ENCODE assay signal across 8 cellular contexts in the genomic region with DNA sequence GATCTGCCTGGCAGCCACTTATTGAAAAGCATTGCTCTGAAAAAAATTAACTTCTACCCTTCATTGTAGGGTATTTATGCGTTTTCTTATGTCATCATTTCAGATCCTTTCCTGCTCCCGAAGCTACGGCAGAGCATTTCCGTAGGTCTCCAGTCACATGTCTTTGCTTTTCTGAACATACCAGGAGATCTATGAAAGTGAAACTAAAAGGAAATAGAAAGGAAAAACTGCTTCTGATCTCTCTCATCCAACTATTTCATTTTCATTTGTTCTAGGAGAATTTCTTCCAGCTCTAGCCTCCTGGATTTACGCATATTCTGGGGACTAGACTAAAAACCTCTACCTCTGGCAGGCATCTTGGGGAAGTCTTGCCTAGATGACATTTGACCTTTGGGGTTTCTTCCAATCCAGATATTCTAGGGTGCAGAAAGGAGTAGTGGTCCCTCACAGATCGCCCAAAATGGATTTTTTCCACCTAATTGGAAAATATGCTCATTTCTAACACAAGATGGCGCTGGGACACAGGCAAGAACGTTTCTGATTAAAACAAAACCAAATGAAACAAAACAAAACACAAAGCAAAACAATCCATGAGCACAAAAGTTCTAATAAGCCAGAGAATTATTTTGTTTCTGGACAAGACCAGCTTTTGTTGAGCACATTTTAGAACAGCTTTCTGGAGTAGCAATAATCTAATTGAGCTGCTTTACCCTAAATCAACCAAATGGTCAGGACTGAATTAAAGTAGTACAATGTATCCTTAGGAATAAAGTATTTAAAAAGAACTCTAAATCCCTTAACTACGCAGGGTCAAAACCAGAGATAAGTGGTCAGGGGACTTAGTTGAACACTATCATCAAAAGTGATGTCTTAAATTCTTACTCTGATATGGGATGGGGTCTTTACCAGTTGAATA. TPM values are rescaled to one million over a fixed set of nuclear protein-coding genes. Genes with fewer than 3 reads are reported as not detected.
DNase-seq lines count a peak whose midpoint lies in the region; ATAC-seq and TF ChIP-seq lines count a peak whose summit lies in the region.

No MANE protein-coding gene starts in this region.

- H3K9me3 ChIP-seq in endodermal cell (ENCODE audit: control insufficient read depth, low read length) (no peaks in the 10 kb centered on the region), muscle layer of colon (ENCODE audit: low read length) (no peaks in the 10 kb centered on the region)

- no peak for ATAC-seq in GM21447 (IDR thresholded peaks at IDR 0.05; ENCODE audit: unreplicated experiment)
- no peak for ATAC-seq in HG03354 (IDR thresholded peaks at IDR 0.05; ENCODE audit: poor library complexity, severe bottlenecking, unreplicated experiment)

- H3K27ac ChIP-seq in endodermal cell (ENCODE audit: low read depth, low read length) (no peak overlapping the region), muscle layer of colon (ENCODE audit: low read depth, low read length) (peak overlapping the region; percentile 27)

- H3K9ac ChIP-seq in endodermal cell (ENCODE audit: extremely low read depth, low read length, poor library complexity, severe bottlenecking) (no peak overlapping the region), muscle layer of colon (ENCODE audit: low read length) (no peak overlapping the region)

- peak; percentile 91 for TF ChIP-seq RAD21 in Ishikawa (IDR thresholded peaks at IDR 0.05; ENCODE audit: low read depth)

- peaks cover 5% of the 10 kb centered on the region for H3K4me1 ChIP-seq in endodermal cell (ENCODE audit: control insufficient read depth, insufficient read depth, low read length)
- no peaks in the 10 kb centered on the region for H3K4me1 ChIP-seq in muscle layer of colon (ENCODE audit: insufficient read depth, low read length)

- H3K36me3 ChIP-seq in endodermal cell (ENCODE audit: control insufficient read depth, insufficient read depth, low read length) (no peaks in the 10 kb centered on the region), muscle layer of colon (ENCODE audit: insufficient read depth, low read length) (no peaks in the 10 kb centered on the region)

- TF ChIP-seq CTCF in endodermal cell (conservative IDR thresholded peaks at IDR 0.05), result peak; percentile 100

- H3K36me3 Mint-ChIP-seq in T-helper 2 cell treated with Interferon-gamma antibody and Interleukin-4, amounts not matched to agents 5 μg/mL and 100 μg/mL, for 36 hours (ENCODE audit: low read depth), result no peaks in the 10 kb centered on the region
- no peaks in the 10 kb centered on the region for H3K36me3 Mint-ChIP-seq in endodermal cell (ENCODE audit: low read depth)

- no peak for TF ChIP-seq EP300 in Ishikawa (IDR thresholded peaks at IDR 0.05; ENCODE audit: borderline replicate concordance)

- H3K4me1 Mint-ChIP-seq in T-helper 2 cell treated with Interferon-gamma antibody and Interleukin-4, amounts not matched to agents 5 μg/mL and 100 μg/mL, for 36 hours (ENCODE audit: low read depth), result peaks cover 13% of the 10 kb centered on the region
- H3K4me1 Mint-ChIP-seq in endodermal cell, result peaks cover 8% of the 10 kb centered on the region

- no peak overlapping the region for H3K27ac Mint-ChIP-seq in T-helper 2 cell treated with Interferon-gamma antibody and Interleukin-4, amounts not matched to agents 5 μg/mL and 100 μg/mL, for 36 hours
- peak overlapping the region; percentile 15 for H3K27ac Mint-ChIP-seq in endodermal cell

- H3K27me3 ChIP-seq in endodermal cell (ENCODE audit: control insufficient read depth, insufficient read depth, low read length, poor library complexity, severe bottlenecking) (no peaks in the 10 kb centered on the region), muscle layer of colon (ENCODE audit: control insufficient read depth in 1 of 2, insufficient read depth in 2 of 2, low read length in 2 of 2) (no peaks in the 10 kb centered on the region)

- peak overlapping the region; percentile 48 for H3K4me3 Mint-ChIP-seq in T-helper 2 cell treated with Interferon-gamma antibody and Interleukin-4, amounts not matched to agents 5 μg/mL and 100 μg/mL, for 36 hours
- H3K4me3 Mint-ChIP-seq in endodermal cell, result no peak overlapping the region

- peak; percentile 36 for DNase-seq in NCI-H2196 (lab: John Stamatoyannopoulos, UW; ENCODE audit: unreplicated experiment)
- no peak for DNase-seq in NCI-H2196 treated with DMSO at 0.1 percent for 48 hours (lab: John Stamatoyannopoulos, UW; ENCODE audit: unreplicated experiment)
- DNase-seq in T-helper 2 cell treated with Interferon-gamma antibody and Interleukin-4, amounts not matched to agents 5 μg/mL and 100 μg/mL, for 36 hours (ENCODE audit: low spot score), result no peak
- DNase-seq in endodermal cell, result peak; percentile 66

- H3K27me3 Mint-ChIP-seq in T-helper 2 cell treated with Interferon-gamma antibody and Interleukin-4, amounts not matched to agents 5 μg/mL and 100 μg/mL, for 36 hours (ENCODE audit: low read depth), result peaks cover 11% of the 10 kb centered on the region
- no peaks in the 10 kb centered on the region for H3K27me3 Mint-ChIP-seq in endodermal cell (ENCODE audit: insufficient read depth)

- H3K9me3 Mint-ChIP-seq in T-helper 2 cell treated with Interferon-gamma antibody and Interleukin-4, amounts not matched to agents 5 μg/mL and 100 μg/mL, for 36 hours, result no peaks in the 10 kb centered on the region
- H3K9me3 Mint-ChIP-seq in endodermal cell, result no peaks in the 10 kb centered on the region

- no peak overlapping the region for H3K4me3 ChIP-seq in endodermal cell (ENCODE audit: low read length)
- H3K4me3 ChIP-seq in muscle layer of colon (ENCODE audit: low read depth in 1 of 2, low read length in 2 of 2), result peak overlapping the region; percentile 16 to 20

- 58 to 77% methylated on average over 6 to 9 of the region's 9 CpGs for WGBS in endodermal cell (ENCODE audit: insufficient coverage in 1 of 2, insufficient read length in 1 of 2), 2 experiments

TF ChIP-seq in Ishikawa, 13 proteins besides CTCF, POLR2A, EP300 and RAD21:
- TF ChIP-seq TEAD4 (IDR thresholded peaks at IDR 0.05), result peak; percentile 50; the same call in 1 of the 2 replicates
- TF ChIP-seq NFIC (IDR thresholded peaks at IDR 0.05), result no peak

RNA-seq across cellular contexts. Expression of a gene that starts 12.2 kb away (rescaled TPM):
- total RNA-seq in endodermal cell, result 10 to 100 TPM; 15.3 to 30.3 TPM
- 15.6 TPM for polyA plus RNA-seq in endodermal cell (2013, experiment 1 of 2)
- polyA plus RNA-seq in endodermal cell (2013, experiment 2 of 2), result 16.7 TPM

Comparison
In these comparisons a context has a peak if more than half of its experiments do, and no peak if none do; other contexts are left out.
1. DNase-seq: peak in NCI-H2196 (single experiment) and endodermal cell (single experiment); none in NCI-H2196 treated with DMSO at 0.1 percent for 48 hours (single experiment) and T-helper 2 cell treated with Interferon-gamma antibody and Interleukin-4, amounts not matched to agents 5 μg/mL and 100 μg/mL, for 36 hours (single experiment).